ENCODE assay signal across 18 cellular contexts in genomic region chr4:144948421-144948820, GRCh38.
DNase-seq lines count a peak whose midpoint lies in the region; ATAC-seq and TF ChIP-seq lines count a peak whose summit lies in the region.
"Had no signal": no experiment of that assay in that cellular context is flagged by ENCODE, and none has a peak within 500 bp of the region (broad histone marks: within the 10 kb centered on the region; RNA-seq: fewer than 3 reads in every experiment).

No MANE protein-coding gene starts in this region.

- H3K9me3 ChIP-seq in SJCRH30 (replicated peaks): no peaks in the 10 kb centered on the region
- H3K9me3 ChIP-seq in mesodermal cell (ENCODE audit: control insufficient read depth, low read length): peaks cover 12% of the 10 kb centered on the region
- peaks cover 2 to 13% of the 10 kb centered on the region in 2 donors for H3K9me3 ChIP-seq in neuronal stem cell (replicated peaks in 1 of 2; ENCODE audit: control insufficient read depth in 2 of 2, insufficient read depth in 1 of 2, low read depth in 1 of 2, low read length in 2 of 2)
- H3K9me3 ChIP-seq in left lung: peaks cover 0 to 23% of the 10 kb centered on the region in 2 donors
- H3K9me3 ChIP-seq: BE2C had no signal

- peaks cover 15% of the 10 kb centered on the region for H3K4me1 ChIP-seq in SJCRH30
- H3K4me1 ChIP-seq in mesodermal cell (ENCODE audit: control insufficient read depth, insufficient read depth, low read length, poor library complexity, severe bottlenecking): peaks cover 10% of the 10 kb centered on the region
- peaks cover 5% of the 10 kb centered on the region in 2 donors for H3K4me1 ChIP-seq in neuronal stem cell (ENCODE audit: control insufficient read depth in 2 of 2, insufficient read depth in 1 of 2, low read depth in 1 of 2, low read length in 2 of 2)
- no peaks in the 10 kb centered on the region for H3K4me1 ChIP-seq in left lung
- H3K4me1 ChIP-seq: BE2C had no signal

- no peak overlapping the region for H3K4me2 ChIP-seq in neuronal stem cell (ENCODE audit: insufficient read depth, low read length, poor library complexity, severe bottlenecking)

- WGBS in mesodermal cell (ENCODE audit: insufficient coverage in 2 of 2), 2 experiments: 77 to 87% methylated on average over 1 to 2 of the region's 5 CpGs
- WGBS in neuronal stem cell (ENCODE audit: extremely low coverage in 2 of 2, insufficient read length in 2 of 2, insufficient replicate concordance in 1 of 2), 2 donors: no CpG with 5 or more reads among the region's 5 CpGs

- H2BK12ac ChIP-seq in neuronal stem cell (ENCODE audit: low read length): no peak overlapping the region

- intact Hi-C loops in left lung (cut with DNase I): no loop called here

- no peak overlapping the region for H3K9ac ChIP-seq in neuronal stem cell (ENCODE audit: low read depth, low read length, poor library complexity)

- H2BK5ac ChIP-seq in neuronal stem cell (ENCODE audit: low read length): no peak overlapping the region

- peak overlapping the region; percentile 53 for H3K27ac ChIP-seq in SJCRH30
- peak overlapping the region; percentile 77 for H3K27ac ChIP-seq in mesodermal cell (ENCODE audit: low read depth, low read length, severe bottlenecking)
- H3K27ac ChIP-seq in neuronal stem cell (replicated peaks; ENCODE audit: low read length): no peak overlapping the region
- H3K27ac ChIP-seq in left lung: no peak overlapping the region

- H2BK120ac ChIP-seq in neuronal stem cell (ENCODE audit: low read depth, low read length): no peak overlapping the region

- no peak overlapping the region for H4K8ac ChIP-seq in neuronal stem cell (ENCODE audit: low read depth, low read length)

- H3K4ac ChIP-seq in neuronal stem cell (ENCODE audit: low read length): no peak overlapping the region

- H3K4me3 ChIP-seq in SJCRH30 (peak overlapping the region; percentile 25), mesodermal cell (ENCODE audit: extremely low read depth, insufficient read depth, low read length, poor library complexity, severe bottlenecking) (no peak overlapping the region), neuronal stem cell (ENCODE audit: low read length in 2 of 2) (no peak overlapping the region), left lung (no peak overlapping the region)

- no peaks in the 10 kb centered on the region for H3K27me3 ChIP-seq in SJCRH30
- H3K27me3 ChIP-seq in neuronal stem cell (ENCODE audit: control insufficient read depth in 3 of 3, insufficient read depth in 3 of 3, low read depth in 1 of 3, low read length in 3 of 3): no peaks in the 10 kb centered on the region
- no peaks in the 10 kb centered on the region for H3K27me3 ChIP-seq in left lung
- H3K27me3 ChIP-seq: BE2C had no signal

- H3K36me3 ChIP-seq in SJCRH30 (no peaks in the 10 kb centered on the region), mesodermal cell (ENCODE audit: control insufficient read depth, insufficient read depth, low read length) (no peaks in the 10 kb centered on the region), neuronal stem cell (replicated peaks in 1 of 2; ENCODE audit: control insufficient read depth in 2 of 2, insufficient read depth in 2 of 2, low read length in 2 of 2) (no peaks in the 10 kb centered on the region), left lung (no peaks in the 10 kb centered on the region)
- H3K36me3 ChIP-seq: BE2C had no signal

- no peak overlapping the region for H3K14ac ChIP-seq in neuronal stem cell (ENCODE audit: low read length)

- H3K79me1 ChIP-seq in neuronal stem cell (ENCODE audit: low read depth, low read length): no peaks in the 10 kb centered on the region

- no peak for DNase-seq in SJCRH30
- peak; percentile 23 for DNase-seq in neuronal stem cell (ENCODE audit: low spot score)
- no peak for DNase-seq in left lung
- no peak for DNase-seq in DMS153 treated with DMSO at 0.1 percent for 48 hours (lab: John Stamatoyannopoulos, UW; ENCODE audit: unreplicated experiment)
- DNase-seq in NCI-H2081 (lab: John Stamatoyannopoulos, UW): no peak
- DNase-seq in cortex of kidney (lab: John Stamatoyannopoulos, UW): no peak
- DNase-seq: ACHN; BE2C; C1 segment of cervical spinal cord; CD4-positive, CD25-positive, alpha-beta regulatory T cell; CD8-positive, alpha-beta memory T cell; COR-L47; DMS153; DMS79 treated with DMSO at 0.1 percent for 48 hours; GF-D8; H9; IMR-90 had no signal

- no peak overlapping the region for H2AK5ac ChIP-seq in neuronal stem cell (ENCODE audit: low read depth, low read length)

- no peak overlapping the region for H2BK15ac ChIP-seq in neuronal stem cell (ENCODE audit: low read length)

- H4K91ac ChIP-seq in neuronal stem cell (ENCODE audit: low read depth, low read length, poor library complexity): no peak overlapping the region

- no peak overlapping the region for H3K23ac ChIP-seq in neuronal stem cell (ENCODE audit: low read depth, low read length, poor library complexity)

- H3K18ac ChIP-seq in neuronal stem cell (ENCODE audit: low read length): no peak overlapping the region

- ATAC-seq in left lung: no peak

- peak overlapping the region; percentile 43 for H2AFZ ChIP-seq in neuronal stem cell (ENCODE audit: low read length)

- TF ChIP-seq CTCF in left lung (IDR thresholded peaks at IDR 0.05): no peak

Comparison
In these comparisons a context has a peak if more than half of its experiments do, and no peak if none do; other contexts are left out.
1. H3K27ac ChIP-seq: peak in SJCRH30 (single experiment) and mesodermal cell (single experiment); none in neuronal stem cell (single experiment) and left lung (0 of 2).